In genomic region chr3:13049400-13049799, GRCh38 we compare ENCODE assay signal across 21 cellular contexts.
"Had no signal": no experiment of that assay in that cellular context is flagged by ENCODE, and none has a peak within 500 bp of the region (broad histone marks: within the 10 kb centered on the region; RNA-seq: fewer than 3 reads in every experiment).

No MANE protein-coding gene starts in this region.

- H3K9me3 Mint-ChIP-seq: activated CD8-positive, alpha-beta T cell treated with anti-CD3 and anti-CD28 coated beads for 36 hours; activated naive CD4-positive, alpha-beta T cell treated with anti-CD3 and anti-CD28 coated beads, Interleukin-2, amount 50 U/mL, for 24 hours; activated T-cell treated with anti-CD3 and anti-CD28 coated beads, Interleukin-2, amount 50 U/mL, for 72 hours had no signal

- H3K4me3 Mint-ChIP-seq: activated CD8-positive, alpha-beta T cell treated with anti-CD3 and anti-CD28 coated beads for 36 hours; activated naive CD4-positive, alpha-beta T cell treated with anti-CD3 and anti-CD28 coated beads, Interleukin-2, amount 50 U/mL, for 24 hours; activated T-cell treated with anti-CD3 and anti-CD28 coated beads, Interleukin-2, amount 50 U/mL, for 72 hours had no signal

- H3K27me3 Mint-ChIP-seq: activated CD8-positive, alpha-beta T cell treated with anti-CD3 and anti-CD28 coated beads for 36 hours; activated naive CD4-positive, alpha-beta T cell treated with anti-CD3 and anti-CD28 coated beads, Interleukin-2, amount 50 U/mL, for 24 hours had no signal

- H3K36me3 ChIP-seq: MG63, Peyer's patch, SJSA1 had no signal

- H3K27me3 ChIP-seq: MG63, Peyer's patch had no signal

- H3K9me3 ChIP-seq: MG63, Peyer's patch, SJSA1 had no signal

- DNase-seq: activated CD4-positive, alpha-beta T cell treated with anti-CD3 and anti-CD28 coated beads for 4 hours; activated CD8-positive, alpha-beta memory T cell treated with anti-CD3 and anti-CD28 coated beads, Interleukin-2, amount 50 U/mL, for 4 hours; activated CD8-positive, alpha-beta T cell treated with anti-CD3 and anti-CD28 coated beads for 36 hours; activated effector memory CD4-positive, alpha-beta T cell treated with Interleukin-2 at 50 U/mL for 16 hours; activated naive CD4-positive, alpha-beta T cell; activated T-cell treated with anti-CD3 and anti-CD28 coated beads, Interleukin-2, amount 50 U/mL, for 72 hours; central memory CD4-positive, alpha-beta T cell; MG63; NCI-H1105 treated with DMSO at 0.1 percent for 48 hours; NCI-H1436 treated with DMSO at 0.1 percent for 48 hours; NCI-H187; NCI-H2081; NCI-H446; NCI-H524; Peyer's patch; Right ventricle myocardium superior had no signal

- H3K27ac ChIP-seq: Peyer's patch, RWPE1, SJSA1, VCaP had no signal

- H3K36me3 Mint-ChIP-seq: activated naive CD4-positive, alpha-beta T cell treated with anti-CD3 and anti-CD28 coated beads, Interleukin-2, amount 50 U/mL, for 24 hours had no signal

- H3K27ac Mint-ChIP-seq: activated CD8-positive, alpha-beta T cell treated with anti-CD3 and anti-CD28 coated beads for 36 hours; activated naive CD4-positive, alpha-beta T cell treated with anti-CD3 and anti-CD28 coated beads, Interleukin-2, amount 50 U/mL, for 24 hours; activated T-cell treated with anti-CD3 and anti-CD28 coated beads, Interleukin-2, amount 50 U/mL, for 72 hours had no signal

- H3K4me3 ChIP-seq: MG63, Peyer's patch, SJSA1 had no signal

- H3K4me1 ChIP-seq: SJSA1 had no signal

- ATAC-seq: activated CD4-positive, CD25-positive, alpha-beta regulatory T cell treated with anti-CD3 and anti-CD28 coated beads, Interleukin-2, amount 50 U/mL, for 24 hours; activated CD8-positive, alpha-beta T cell treated with anti-CD3 and anti-CD28 coated beads for 36 hours; activated T-cell treated with anti-CD3 and anti-CD28 coated beads, Interleukin-2, amount 50 U/mL, for 72 hours had no signal
